3 cellular contexts compared by ENCODE assay signal in genomic region chr5:157818368-157818767, GRCh38.
TF ChIP-seq lines count a peak whose summit lies in the region.

No MANE protein-coding gene starts in this region.

TF ChIP-seq in HEK293, 187 proteins besides CTCF, POLR2A, EP300 and RAD21:
- TF ChIP-seq ZNF302 (tag by site-specific recombination; IDR thresholded peaks at IDR 0.05; ENCODE audit: low read depth) (no peak), ZNF23 (tag by site-specific recombination; IDR thresholded peaks at IDR 0.05; ENCODE audit: borderline replicate concordance) (no peak), ZNF362 (tag by site-specific recombination; IDR thresholded peaks at IDR 0.05) (0 out of 2 replicates have a peak, but pooled peaks have one; percentile 25), ZNF610 (tag by site-specific recombination; IDR thresholded peaks at IDR 0.05; ENCODE audit: borderline replicate concordance) (no peak), ZNF473 (tag by site-specific recombination; IDR thresholded peaks at IDR 0.05) (no peak)

TF ChIP-seq in K562, 482 proteins besides CTCF, POLR2A, EP300 and RAD21:
- TF ChIP-seq ZNF121 (CRISPR knock-in tag; conservative IDR thresholded peaks at IDR 0.05), result peak; percentile 83
- TF ChIP-seq THRAP3 (IDR thresholded peaks at IDR 0.05; ENCODE audit: borderline replicate concordance), result no peak

TF ChIP-seq in HepG2, 621 proteins besides CTCF, POLR2A, EP300 and RAD21:
- TF ChIP-seq ZNF121 (CRISPR knock-in tag; IDR thresholded peaks at IDR 0.05), result peak; percentile 69; the same call in 1 of the 2 replicates
- TF ChIP-seq ZFAT (CRISPR knock-in tag; conservative IDR thresholded peaks at IDR 0.05), result no peak
